ENCODE assay signal across 14 cellular contexts in genomic region chr20:50982372-50982771, GRCh38. TPM values are rescaled to one million over a fixed set of nuclear protein-coding genes. Genes with fewer than 3 reads are reported as not detected.
DNase-seq lines count a peak whose midpoint lies in the region; ATAC-seq and TF ChIP-seq lines count a peak whose summit lies in the region.
"Had no signal": no experiment of that assay in that cellular context is flagged by ENCODE, and none has a peak within 500 bp of the region (broad histone marks: within the 10 kb centered on the region; RNA-seq: fewer than 3 reads in every experiment).

No MANE protein-coding gene starts in this region.

- H3K36me3 Mint-ChIP-seq in activated T-cell treated with anti-CD3 and anti-CD28 coated beads, Interleukin-2, amount 50 U/mL, for 24 hours (ENCODE audit: low read depth) = no peaks in the 10 kb centered on the region

- intact Hi-C loops in left colon (cut with DNase I, micrococcal nuclease) (no loop called here), dorsolateral prefrontal cortex (cut with DNase I) (loop anchor here (10.0 kb wide), 3 partner anchors 232 to 1102 kb away; no protein-coding TSS in a partner anchor)

- no peaks in the 10 kb centered on the region for H3K9me3 ChIP-seq in tibial nerve

- TF ChIP-seq EP300 in tibial nerve (IDR thresholded peaks at IDR 0.05) = no peak

- H3K27ac Mint-ChIP-seq in activated T-cell treated with anti-CD3 and anti-CD28 coated beads, Interleukin-2, amount 50 U/mL, for 24 hours = no peak overlapping the region
- H3K27ac Mint-ChIP-seq: activated B cell treated with CpG ODN at 0.5 μM for 24 hours had no signal

- no peak for TF ChIP-seq CTCF in VCaP (conservative IDR thresholded peaks at IDR 0.05)
- TF ChIP-seq CTCF in dorsolateral prefrontal cortex (IDR thresholded peaks at IDR 0.05 in 54 of 56, conservative IDR thresholded peaks at IDR 0.05 in 2 of 56; ENCODE audit: low read depth in 1 of 56, partially characterized antibody in 56 of 56) = no peak
- TF ChIP-seq CTCF in tibial nerve (IDR thresholded peaks at IDR 0.05) = no peak

- H3K4me3 ChIP-seq in dorsolateral prefrontal cortex (no peak overlapping the region), tibial nerve (no peak overlapping the region)
- H3K4me3 ChIP-seq: lung had no signal

- peaks cover 0 to 20% (median 0%) of the 10 kb centered on the region in 4 donors for H3K4me1 ChIP-seq in tibial nerve

- peaks cover 62% of the 10 kb centered on the region for H3K27me3 Mint-ChIP-seq in activated T-cell treated with anti-CD3 and anti-CD28 coated beads, Interleukin-2, amount 50 U/mL, for 24 hours

- peak; percentile 92 for ATAC-seq in left colon

- H3K4me3 Mint-ChIP-seq in activated T-cell treated with anti-CD3 and anti-CD28 coated beads, Interleukin-2, amount 50 U/mL, for 24 hours = no peak overlapping the region
- H3K4me3 Mint-ChIP-seq: activated B cell treated with CpG ODN at 0.5 μM for 24 hours; central memory CD8-positive, alpha-beta T cell had no signal

- H3K9me3 Mint-ChIP-seq in activated T-cell treated with anti-CD3 and anti-CD28 coated beads, Interleukin-2, amount 50 U/mL, for 24 hours = no peaks in the 10 kb centered on the region
- H3K9me3 Mint-ChIP-seq: activated B cell treated with CpG ODN at 0.5 μM for 24 hours; central memory CD8-positive, alpha-beta T cell had no signal

- TF ChIP-seq POLR2A in tibial nerve (IDR thresholded peaks at IDR 0.05) = no peak

- peak overlapping the region; percentile 45 for H3K27ac ChIP-seq in VCaP
- no peak overlapping the region for H3K27ac ChIP-seq in dorsolateral prefrontal cortex
- H3K27ac ChIP-seq in tibial nerve = no peak overlapping the region

- H3K27me3 ChIP-seq in dorsolateral prefrontal cortex (peaks cover 0 to 66% (median 13%) of the 10 kb centered on the region in 45 donors), tibial nerve (peaks cover 0 to 26% of the 10 kb centered on the region in 2 donors)

- DNase-seq in COLO668 (lab: John Stamatoyannopoulos, UW; ENCODE audit: unreplicated experiment) = peak; percentile 41
- DNase-seq in HUDEP-2 (lab: John Stamatoyannopoulos, UW; ENCODE audit: unreplicated experiment in 76 of 76) = peak in 41 of 76 experiments; percentile 2 to 69 (median 20)
- DNase-seq in left colon = peak; percentile 71 to 72
- no peak for DNase-seq in dorsolateral prefrontal cortex
- DNase-seq in cortex of kidney (lab: John Stamatoyannopoulos, UW) = no peak
- no peak for DNase-seq in activated T-cell treated with anti-CD3 and anti-CD28 coated beads, Interleukin-2, amount 50 U/mL, for 24 hours
- no peak for DNase-seq in tibial nerve (ENCODE audit: low spot score in 2 of 2)
- DNase-seq: activated B cell treated with CpG ODN at 0.5 μM for 24 hours; GDM1; NCI-H1048; stimulated activated CD4-positive, alpha-beta T cell treated with anti-CD3 and anti-CD28 coated beads, Interleukin-2, amount 100 ng/mL, for 24 hours had no signal

- peaks cover 28% of the 10 kb centered on the region for H3K4me1 Mint-ChIP-seq in activated T-cell treated with anti-CD3 and anti-CD28 coated beads, Interleukin-2, amount 50 U/mL, for 24 hours (ENCODE audit: low read depth)
- H3K4me1 Mint-ChIP-seq: central memory CD8-positive, alpha-beta T cell had no signal

- H3K36me3 ChIP-seq in tibial nerve = no peaks in the 10 kb centered on the region

- WGBS in tibial nerve, 2 donors = 5 to 33% methylated on average over 1 to 4 of the region's 4 CpGs

RNA-seq across cellular contexts. Expression of gene MOCS3, which starts 23.8 kb away (rescaled TPM):
- total RNA-seq in left colon (1 to 10 TPM; 3.7 to 4.0 TPM), dorsolateral prefrontal cortex (1 to 10 TPM; 3.1 to 7.1 (median 4.6) TPM), tibial nerve (1 to 10 TPM; 4.2 to 5.7 (median 5.6) TPM)

RNA-seq across cellular contexts. Expression of gene DPM1, which starts 24.0 kb away (rescaled TPM):
- total RNA-seq in left colon (10 to 100 TPM; 33.1 to 34.1 TPM), dorsolateral prefrontal cortex (10 to 100 TPM; 12.9 to 36.2 (median 25.1) TPM), tibial nerve (10 to 100 TPM; 29.4 to 54.2 (median 42.7) TPM)

RNA-seq across cellular contexts. Expression of gene KCNG1, which starts 40.5 kb away (rescaled TPM):
- total RNA-seq in left colon (10 to 100 TPM in 1 of 2 donors, 1 to 10 TPM in 1; 2.3 to 15.2 TPM), dorsolateral prefrontal cortex (10 to 100 TPM in 71 of 120 experiments, 1 to 10 TPM in 49; 1.8 to 27.7 (median 10.9) TPM), tibial nerve (1 to 10 TPM in 2 of 4 donors, under 1 TPM in 2; 0.39 to 7.0 (median 0.91) TPM)

RNA-seq across cellular contexts. Expression of gene ADNP, which starts 51.1 kb away (rescaled TPM):
- total RNA-seq in left colon = 10 to 100 TPM; 52.5 to 54.2 TPM
- 100 to 1,000 TPM in 2 of 120 experiments, 10 to 100 TPM in 118; 48.0 to 106 (median 69.6) TPM for total RNA-seq in dorsolateral prefrontal cortex
- 10 to 100 TPM; 40.2 to 57.9 (median 47.4) TPM for total RNA-seq in tibial nerve

Comparison
In these comparisons a context has a peak if more than half of its experiments do, and no peak if none do; other contexts are left out.
1. DNase-seq: peak in COLO668 (single experiment), HUDEP-2 (41 of 76) and left colon (2 of 2); none in dorsolateral prefrontal cortex (0 of 10), cortex of kidney (single experiment), activated T-cell treated with anti-CD3 and anti-CD28 coated beads, Interleukin-2, amount 50 U/mL, for 24 hours (single experiment) and tibial nerve (0 of 2).
2. intact Hi-C loops: an anchor here in dorsolateral prefrontal cortex (10.0 kb wide); none called in left colon.